ENCODE assay signal across 10 cellular contexts in the genomic region with DNA sequence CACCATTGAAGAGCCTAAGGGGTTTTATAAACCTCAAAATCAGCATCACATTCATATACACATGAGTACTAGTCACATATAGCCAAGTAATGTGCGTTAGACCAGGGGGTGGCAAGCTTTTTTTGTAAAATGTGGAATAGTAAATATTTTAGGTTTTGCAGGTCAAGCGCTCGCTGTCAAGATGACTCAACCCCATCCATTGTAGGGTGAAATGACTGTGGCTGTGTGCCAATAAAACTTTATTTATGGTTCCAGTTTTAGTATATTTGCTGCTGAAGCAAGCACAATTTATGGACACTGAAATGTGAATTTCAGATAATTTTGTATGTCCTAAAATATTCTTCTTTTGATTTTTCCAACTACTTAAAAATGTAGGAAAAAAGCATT. TPM values are rescaled to one million over a fixed set of nuclear protein-coding genes. Genes with fewer than 3 reads are reported as not detected.
A peak's percentile ranks its signal among the peaks of the same experiment; 100 is the strongest.
DNase-seq lines count a peak whose midpoint lies in the region; ATAC-seq, FAIRE-seq and TF ChIP-seq lines count a peak whose summit lies in the region.
"Had no signal": no experiment of that assay in that cellular context is flagged by ENCODE, and none has a peak within 500 bp of the region (broad histone marks: within the 10 kb centered on the region; RNA-seq: fewer than 3 reads in every experiment).

No MANE protein-coding gene starts in this region.

- no peak overlapping the region for H3K4ac ChIP-seq in mesenchymal stem cell (ENCODE audit: low read depth in 1 of 2, low read length in 2 of 2)

- no peak overlapping the region for H4K91ac ChIP-seq in mesenchymal stem cell (ENCODE audit: low read length)

- H3K4me3 ChIP-seq in Karpas-422 (ENCODE audit: low read length) (no peak overlapping the region), GM12878 (no peak overlapping the region), mesenchymal stem cell (ENCODE audit: insufficient read depth in 1 of 2, low read depth in 1 of 2, low read length in 2 of 2) (no peak overlapping the region)
- H3K4me3 ChIP-seq: prostate gland had no signal

- no peak for TF ChIP-seq POLR2A in GM12878 (IDR thresholded peaks at IDR 0.05; ENCODE audit: low read depth, low read length)
- TF ChIP-seq POLR2A in GM12891 (IDR thresholded peaks at IDR 0.05; ENCODE audit: low read depth, low read length) = no peak

- H3K27ac ChIP-seq in Karpas-422 (ENCODE audit: low read length) (no peak overlapping the region), GM12878 (ENCODE audit: control insufficient read depth, insufficient read depth) (no peak overlapping the region), mesenchymal stem cell (ENCODE audit: low read length, poor library complexity, severe bottlenecking) (no peak overlapping the region)
- H3K27ac ChIP-seq: prostate gland had no signal

- in situ Hi-C loops in GM12878 (cut with MboI) = no loop called here

- H3K9me3 ChIP-seq in Karpas-422 (ENCODE audit: low read length) (no peaks in the 10 kb centered on the region), GM12878 (replicated peaks; ENCODE audit: control insufficient read depth, insufficient read depth, low read length) (no peaks in the 10 kb centered on the region; the same call in 2 of the 3 replicates), mesenchymal stem cell (ENCODE audit: control insufficient read depth, low read length) (no peaks in the 10 kb centered on the region)
- H3K9me3 ChIP-seq: prostate gland had no signal

- H3K79me2 ChIP-seq in Karpas-422 (ENCODE audit: low read length) (no peaks in the 10 kb centered on the region), GM12878 (ENCODE audit: control insufficient read depth, insufficient read depth, low read length) (no peaks in the 10 kb centered on the region)

- no peak overlapping the region for H3K23ac ChIP-seq in mesenchymal stem cell (ENCODE audit: low read length in 2 of 2)

- 53% methylated on average over 3 of the region's 3 CpGs for WGBS in GM12878 (ENCODE audit: insufficient coverage, insufficient replicate concordance, low lambda C conversion rate, missing lambda C conversion rate)
- 54% methylated on average over 3 of the region's 3 CpGs for WGBS in mesenchymal stem cell

- no peak overlapping the region for H2BK15ac ChIP-seq in mesenchymal stem cell (ENCODE audit: low read depth, poor library complexity, severe bottlenecking)

- no peak for FAIRE-seq in GM12878 (lab: Jason Lieb, UNC)
- FAIRE-seq in GM12891 (lab: Jason Lieb, UNC) = no peak

- no peak overlapping the region for H4K8ac ChIP-seq in mesenchymal stem cell (ENCODE audit: low read length)

- SMC1A ChIA-PET in GM12878 (lab: Charles Lee; ENCODE audit: uncharacterized antibody, unreplicated experiment) = interaction anchor here (1.5 to 2.6 kb wide), 4 partner anchors 10 to 37 kb away, joined by 5 to 19 read pairs (median 8); no protein-coding TSS in a partner anchor

- H3K14ac ChIP-seq in mesenchymal stem cell (ENCODE audit: low read length in 2 of 2) = no peak overlapping the region

- H2AFZ ChIP-seq in Karpas-422 (ENCODE audit: low read length) (no peak overlapping the region; the same call in 1 of the 2 replicates), GM12878 (ENCODE audit: control insufficient read depth, low read depth, low read length) (no peak overlapping the region), mesenchymal stem cell (ENCODE audit: low read depth, low read length) (no peak overlapping the region)

- RAD21 ChIA-PET in GM12878 (lab: Charles Lee; ENCODE audit: unreplicated experiment) = interaction anchor here (2.6 kb wide), 1 partner anchor 37 kb away, joined by 20 read pairs; no protein-coding TSS in a partner anchor

- no peak overlapping the region for H2BK120ac ChIP-seq in mesenchymal stem cell (ENCODE audit: low read depth, low read length)

- TF ChIP-seq CTCF in GM12878 (IDR thresholded peaks at IDR 0.05 in 2 of 3, conservative IDR thresholded peaks at IDR 0.05 in 1 of 3; ENCODE audit: control insufficient read depth in 2 of 3, extremely low read depth in 1 of 3, insufficient read depth in 1 of 3, low read depth in 3 of 3, low read length in 3 of 3) = no peak

- H2BK12ac ChIP-seq in mesenchymal stem cell (ENCODE audit: low read length in 2 of 2) = no peak overlapping the region

- H2AK5ac ChIP-seq in mesenchymal stem cell (ENCODE audit: low read length, severe bottlenecking) = no peak overlapping the region

- H3K18ac ChIP-seq in mesenchymal stem cell (ENCODE audit: low read depth in 1 of 2, low read length in 2 of 2) = no peak overlapping the region

- intact Hi-C loops in GM12878 (cut with micrococcal nuclease; ENCODE audit: unreplicated experiment) = loop anchor here (1.0 to 5.0 kb wide), 2 partner anchors 39 to 49 kb away; no protein-coding TSS in a partner anchor

- DNase-seq in A172 (ENCODE audit: low spot score) (peak; percentile 70), Karpas-422 (no peak), GM12878 (ENCODE audit: low read depth, low spot score) (no peak), mesenchymal stem cell (peak; percentile 28), GM12891 (ENCODE audit: insufficient read length, low spot score) (no peak), H4 (ENCODE audit: low spot score) (no peak), NOMO-1 (lab: John Stamatoyannopoulos, UW; ENCODE audit: unreplicated experiment in 2 of 2) (no peak)
- no peak for DNase-seq in activated CD4-positive, alpha-beta T cell treated with anti-CD3 and anti-CD28 coated beads, Interleukin-2, amount 50 U/mL, for 48 hours
- DNase-seq: activated CD8-positive, alpha-beta memory T cell treated with anti-CD3 and anti-CD28 coated beads, Interleukin-2, amount 10 ng/mL, durations not matched to agents 7 days and 5 days had no signal

- no peak for TF ChIP-seq RAD21 in GM12878 (IDR thresholded peaks at IDR 0.05; ENCODE audit: insufficient read depth, low read depth, low read length)

- POLR2A ChIA-PET in GM12878 (lab: Charles Lee) = interaction anchor here (2.1 kb wide), 1 partner anchor 17 kb away, joined by 9 read pairs; no protein-coding TSS in a partner anchor

- BruUV-seq in GM12878 (replicated peaks; lab: Mats Ljungman, UMichigan) = no TSS peak

- ATAC-seq in GM12878 = peak; percentile 16; the same call in 2 of the 3 replicates

- H4K20me1 ChIP-seq in Karpas-422 (ENCODE audit: insufficient read depth, low read depth, low read length) (no peaks in the 10 kb centered on the region), GM12878 (ENCODE audit: control insufficient read depth, insufficient read depth) (no peaks in the 10 kb centered on the region)

- no peak for TF ChIP-seq EP300 in GM12878 (IDR thresholded peaks at IDR 0.05; ENCODE audit: borderline replicate concordance in 1 of 2, control insufficient read depth in 1 of 2, low read depth in 2 of 2, low read length in 2 of 2)

- peaks cover 20% of the 10 kb centered on the region for H3K4me1 ChIP-seq in Karpas-422 (ENCODE audit: low read length)
- peaks cover 17% of the 10 kb centered on the region for H3K4me1 ChIP-seq in GM12878 (ENCODE audit: control insufficient read depth, insufficient read depth, low read length)
- H3K4me1 ChIP-seq in mesenchymal stem cell (ENCODE audit: control insufficient read depth, insufficient read depth, low read depth, low read length) = peaks cover 23% of the 10 kb centered on the region

- no peaks in the 10 kb centered on the region for H3K27me3 ChIP-seq in Karpas-422 (ENCODE audit: low read length)
- H3K27me3 ChIP-seq in GM12878 (replicated peaks in 1 of 2; ENCODE audit: control insufficient read depth in 2 of 2, insufficient read depth in 2 of 2, low read length in 1 of 2) = no peaks in the 10 kb centered on the region
- H3K27me3 ChIP-seq in mesenchymal stem cell (ENCODE audit: control insufficient read depth in 1 of 2, insufficient read depth in 1 of 2, low read length in 2 of 2) = no peaks in the 10 kb centered on the region

- no peaks in the 10 kb centered on the region for H3K9me2 ChIP-seq in Karpas-422 (replicated peaks; ENCODE audit: insufficient read depth, low read length)

- H3K4me2 ChIP-seq in Karpas-422 (ENCODE audit: low read depth, low read length, poor library complexity, severe bottlenecking) (peak overlapping the region; percentile 26), GM12878 (ENCODE audit: control insufficient read depth, insufficient read depth) (peak overlapping the region; percentile 80; the same call in 1 of the 2 replicates), mesenchymal stem cell (ENCODE audit: low read length, poor library complexity, severe bottlenecking) (no peak overlapping the region)

- H2BK5ac ChIP-seq in mesenchymal stem cell (ENCODE audit: low read depth, low read length, poor library complexity, severe bottlenecking) = no peak overlapping the region

- H3K79me1 ChIP-seq in mesenchymal stem cell (replicated peaks; ENCODE audit: low read length, poor library complexity, severe bottlenecking) = peaks cover 2% of the 10 kb centered on the region

- no peak overlapping the region for H3K9ac ChIP-seq in Karpas-422 (ENCODE audit: low read length)
- H3K9ac ChIP-seq in GM12878 (ENCODE audit: control insufficient read depth, insufficient read depth, low read length) = no peak overlapping the region
- peak overlapping the region; percentile 86 for H3K9ac ChIP-seq in mesenchymal stem cell (ENCODE audit: low read length)

- CTCF ChIA-PET in GM12878 (lab: Yijun Ruan, JAX) = interaction anchor here (1.2 to 1.5 kb wide), 3 partner anchors 11 to 66 kb away, joined by 6 to 7 read pairs (median 7); no protein-coding TSS in a partner anchor

- H3K36me3 ChIP-seq in Karpas-422 (ENCODE audit: insufficient read depth, low read length) (no peaks in the 10 kb centered on the region), GM12878 (ENCODE audit: control insufficient read depth in 2 of 2, insufficient read depth in 2 of 2, low read length in 1 of 2) (no peaks in the 10 kb centered on the region), mesenchymal stem cell (ENCODE audit: control insufficient read depth in 1 of 2, insufficient read depth in 2 of 2, low read depth in 1 of 2, low read length in 2 of 2) (no peaks in the 10 kb centered on the region)
- H3K36me3 ChIP-seq: prostate gland had no signal

RNA-seq across cellular contexts. Expression of gene RFX2, which starts 21.6 kb away (rescaled TPM):
- total RNA-seq in A172 (2014; rRNA removed; shearing (Covaris generic)) = 10.0 and 14.8 TPM in 2 replicates
- total RNA-seq in Karpas-422 (2014; rRNA removed; shearing (Covaris generic); ENCODE audit: low replicate concordance) = 6.4 and 23.7 TPM in 2 replicates
- total RNA-seq in GM12878 (2013; cell fraction: nucleolus; rRNA removed) = 8.4 and 9.9 TPM in 2 replicates
- total RNA-seq in GM12878 (2014; rRNA removed) = 4.8 and 7.5 TPM in 2 replicates
- 3.8 and 5.1 TPM in 2 replicates for total RNA-seq in GM12878 (2014; rRNA removed; fragmentation: Illumina TruSeq; extraction: Trizol)
- total RNA-seq in GM12878 (2021) = 7.0 and 8.8 TPM in 2 replicates
- polyA plus RNA-seq in GM12878 (2011; ENCODE audit: low read depth) = 0.50 TPM
- polyA plus RNA-seq in GM12878 (2011; rRNA removed) = 4.7 and 4.9 TPM in 2 replicates
- polyA plus RNA-seq in GM12878 (2011; cell fraction: cytosol; rRNA removed) = 4.8 and 5.0 TPM in 2 replicates
- 8.8 and 10.4 TPM in 2 replicates for polyA plus RNA-seq in GM12878 (2011; cell fraction: nucleus; rRNA removed)
- 2.0 and 2.5 TPM in 2 replicates for polyA plus RNA-seq in GM12878 (2012)
- polyA plus RNA-seq in GM12878 (2014; fragmentation: Illumina TruSeq; extraction: Trizol) = 3.3 and 7.0 TPM in 2 replicates
- polyA plus RNA-seq in GM12878 (2014; fragmentation: Nextera tagmentation; extraction: Ambion mirVana) = 1 to 10 TPM; 3.2 to 4.4 TPM
- polyA plus RNA-seq in GM12878 (2014; rRNA removed) = 7.0 and 7.6 TPM in 2 replicates
- polyA plus RNA-seq in GM12878 (2016; fragmentation: Nextera tagmentation; extraction: Ambion mirVana) = 1 to 10 TPM; 7.2 to 9.8 TPM
- 5.6 and 6.6 TPM in 2 replicates for polyA minus RNA-seq in GM12878 (2011; rRNA and poly(A)+ RNA removed)
- 4.4 and 6.5 TPM in 2 replicates for polyA minus RNA-seq in GM12878 (2011; cell fraction: cytosol; rRNA and poly(A)+ RNA removed)
- polyA minus RNA-seq in GM12878 (2011; cell fraction: nucleus; rRNA and poly(A)+ RNA removed) = 3.5 and 10.5 TPM in 2 replicates
- polyA plus RNA-seq in mesenchymal stem cell (2013, experiment 1 of 2) = 3.2 TPM
- polyA plus RNA-seq in mesenchymal stem cell (2013, experiment 2 of 2) = 2.9 TPM
- 1.8 TPM for polyA plus RNA-seq in GM12891 (2012; ENCODE audit: low read depth, missing spikeins)
- total RNA-seq in H4 (2014; rRNA removed; shearing (Covaris generic)) = 4.9 and 5.7 TPM in 2 replicates

RNA-seq across cellular contexts. Expression of gene ACSBG2, which starts 46.8 kb away (rescaled TPM):
- total RNA-seq in A172 (2014; rRNA removed; shearing (Covaris generic)) = 0.05 and 0.07 TPM in 2 replicates
- 1.2 TPM in 1 of 2 replicates, not detected in the other for total RNA-seq in Karpas-422 (2014; rRNA removed; shearing (Covaris generic); ENCODE audit: low replicate concordance)
- not detected in 2 replicates for total RNA-seq in GM12878 (2013; cell fraction: nucleolus; rRNA removed)
- total RNA-seq in GM12878 (2014; rRNA removed) = not detected in 2 replicates
- total RNA-seq in GM12878 (2014; rRNA removed; fragmentation: Illumina TruSeq; extraction: Trizol) = not detected in 2 replicates
- total RNA-seq in GM12878 (2021) = 0.13 TPM in 1 of 2 replicates, not detected in the other
- polyA plus RNA-seq in GM12878 (2011; ENCODE audit: low read depth) = not detected
- polyA plus RNA-seq in GM12878 (2011; rRNA removed) = 0.07 and 0.10 TPM in 2 replicates
- polyA plus RNA-seq in GM12878 (2011; cell fraction: cytosol; rRNA removed) = 0.07 and 0.12 TPM in 2 replicates
- polyA plus RNA-seq in GM12878 (2011; cell fraction: nucleus; rRNA removed) = not detected in 2 replicates
- 0.17 and 0.45 TPM in 2 replicates for polyA plus RNA-seq in GM12878 (2012)
- 0.06 TPM in 1 of 2 replicates, not detected in the other for polyA plus RNA-seq in GM12878 (2014; fragmentation: Illumina TruSeq; extraction: Trizol)
- polyA plus RNA-seq in GM12878 (2014; fragmentation: Nextera tagmentation; extraction: Ambion mirVana) = under 1 TPM in 1 of 2 experiments, not detected in 1; 0.22 TPM
- polyA plus RNA-seq in GM12878 (2014; rRNA removed) = 0.08 and 0.09 TPM in 2 replicates
- under 1 TPM; 0.12 to 0.28 TPM for polyA plus RNA-seq in GM12878 (2016; fragmentation: Nextera tagmentation; extraction: Ambion mirVana)
- polyA minus RNA-seq in GM12878 (2011; rRNA and poly(A)+ RNA removed) = not detected in 2 replicates
- polyA minus RNA-seq in GM12878 (2011; cell fraction: cytosol; rRNA and poly(A)+ RNA removed) = not detected in 2 replicates
- polyA minus RNA-seq in GM12878 (2011; cell fraction: nucleus; rRNA and poly(A)+ RNA removed) = not detected in 2 replicates
- not detected for polyA plus RNA-seq in mesenchymal stem cell (2013, experiment 1 of 2)
- polyA plus RNA-seq in mesenchymal stem cell (2013, experiment 2 of 2) = not detected
- 0.09 TPM for polyA plus RNA-seq in GM12891 (2012; ENCODE audit: low read depth, missing spikeins)
- total RNA-seq in H4 (2014; rRNA removed; shearing (Covaris generic)) = not detected in 2 replicates
- total RNA-seq: activated CD8-positive, alpha-beta memory T cell treated with anti-CD3 and anti-CD28 coated beads, Interleukin-2, amount 10 ng/mL, durations not matched to agents 7 days and 5 days had no signal

Comparison
In these comparisons a context has a peak if more than half of its experiments do, and no peak if none do; other contexts are left out.
1. DNase-seq: peak in A172 (single experiment) and mesenchymal stem cell (single experiment); none in Karpas-422 (single experiment), GM12878 (single experiment), GM12891 (single experiment), H4 (single experiment), activated CD4-positive, alpha-beta T cell treated with anti-CD3 and anti-CD28 coated beads, Interleukin-2, amount 50 U/mL, for 48 hours (0 of 2) and NOMO-1 (0 of 2).